ENCODE assay signal across 18 cellular contexts in genomic region chr16:86157616-86158247, GRCh38.
"Had no signal": no experiment of that assay in that cellular context is flagged by ENCODE, and none has a peak within 500 bp of the region (broad histone marks: within the 10 kb centered on the region; RNA-seq: fewer than 3 reads in every experiment).

No MANE protein-coding gene starts in this region.

- H3K4me3 ChIP-seq: cardiac muscle cell, esophagus muscularis mucosa, lung, right atrium auricular region had no signal

- DNase-seq: activated B cell treated with CpG ODN at 0.5 μM for 24 hours; activated CD4-positive, alpha-beta T cell treated with anti-CD3 and anti-CD28 coated beads, Interleukin-2, amount 10 ng/mL, durations not matched to agents 7 days and 5 days; activated naive CD4-positive, alpha-beta T cell; activated naive CD8-positive, alpha-beta T cell treated with anti-CD3 and anti-CD28 coated beads, Interleukin-2, amount 50 U/mL, for 24 hours; foreskin fibroblast; glutamatergic neuron; midbrain; naive thymus-derived CD8-positive, alpha-beta T cell; nucleus accumbens; posterior cingulate gyrus; small intestine; testis had no signal

- H3K9me3 Mint-ChIP-seq: activated B cell treated with CpG ODN at 0.5 μM for 24 hours had no signal

- ATAC-seq: activated naive CD8-positive, alpha-beta T cell treated with anti-CD3 and anti-CD28 coated beads, Interleukin-2, amount 50 U/mL, for 24 hours; naive thymus-derived CD8-positive, alpha-beta T cell had no signal

- H3K27me3 ChIP-seq: esophagus muscularis mucosa, right atrium auricular region, testis had no signal

- H3K4me3 Mint-ChIP-seq: activated B cell treated with CpG ODN at 0.5 μM for 24 hours; activated CD4-positive, alpha-beta T cell treated with anti-CD3 and anti-CD28 coated beads, Interleukin-2, amount 10 ng/mL, durations not matched to agents 7 days and 5 days; activated naive CD8-positive, alpha-beta T cell treated with anti-CD3 and anti-CD28 coated beads, Interleukin-2, amount 50 U/mL, for 24 hours; stimulated activated naive CD8-positive, alpha-beta T cell treated with anti-CD3 and anti-CD28 coated beads, Interleukin-15, Interleukin-2, amounts not matched to agents 100 ng/mL and 50 ng/mL, for 24 hours; T-helper 2 cell treated with Interferon-gamma antibody and Interleukin-4, amounts not matched to agents 5 μg/mL and 100 μg/mL, for 36 hours had no signal

- H3K9me3 ChIP-seq: esophagus muscularis mucosa, right atrium auricular region, testis had no signal

- H3K27ac ChIP-seq: cardiac muscle cell, esophagus muscularis mucosa, right atrium auricular region, testis had no signal

- H3K36me3 ChIP-seq: cardiac muscle cell, esophagus muscularis mucosa, right atrium auricular region had no signal

- H3K4me1 Mint-ChIP-seq: activated B cell treated with CpG ODN at 0.5 μM for 24 hours had no signal

- H3K27ac Mint-ChIP-seq: activated B cell treated with CpG ODN at 0.5 μM for 24 hours; activated CD4-positive, alpha-beta T cell treated with anti-CD3 and anti-CD28 coated beads, Interleukin-2, amount 10 ng/mL, durations not matched to agents 7 days and 5 days; activated naive CD8-positive, alpha-beta T cell treated with anti-CD3 and anti-CD28 coated beads, Interleukin-2, amount 50 U/mL, for 24 hours; stimulated activated naive CD8-positive, alpha-beta T cell treated with anti-CD3 and anti-CD28 coated beads, Interleukin-15, Interleukin-2, amounts not matched to agents 100 ng/mL and 50 ng/mL, for 24 hours; T-helper 2 cell treated with Interferon-gamma antibody and Interleukin-4, amounts not matched to agents 5 μg/mL and 100 μg/mL, for 36 hours had no signal

- H3K4me1 ChIP-seq: right atrium auricular region, testis had no signal
